In genomic region chr2:48420512-48421197, GRCh38 we compare ENCODE assay signal across 8 cellular contexts. TPM values are rescaled to one million over a fixed set of nuclear protein-coding genes. Genes with fewer than 3 reads are reported as not detected.
DNase-seq lines count a peak whose midpoint lies in the region; ATAC-seq and TF ChIP-seq lines count a peak whose summit lies in the region.

No MANE protein-coding gene starts in this region.

- no peak overlapping the region for H3K56ac ChIP-seq in H9 (ENCODE audit: insufficient read length, low read depth, low read length)

- H3T11ph ChIP-seq in H9 (ENCODE audit: low read length), result no peak overlapping the region

- no peak overlapping the region for H2BK120ac ChIP-seq in H9 (ENCODE audit: low read depth, low read length, poor library complexity, severe bottlenecking)

- no peak overlapping the region for H3K4ac ChIP-seq in H9 (ENCODE audit: low read depth, low read length)

- CTCF ChIA-PET in RWPE1 (lab: Yijun Ruan, JAX), result interaction anchor here (0.5 to 1.1 kb wide), 4 partner anchors 36 to 308 kb away, joined by 3 read pairs; no protein-coding TSS in a partner anchor

- no peaks in the 10 kb centered on the region for H3K23me2 ChIP-seq in H9 (ENCODE audit: insufficient read length, low read depth, low read length, poor library complexity, severe bottlenecking)

- H3K27me3 ChIP-seq in H9 (ENCODE audit: insufficient read depth, low read length) (no peaks in the 10 kb centered on the region), neural progenitor cell (peaks cover 4% of the 10 kb centered on the region)

- H3K9me3 Mint-ChIP-seq in H9 (no peaks in the 10 kb centered on the region), neural progenitor cell (no peaks in the 10 kb centered on the region)
- H3K9me3 Mint-ChIP-seq in activated T-helper 17 cell treated with anti-CD3 and anti-CD28 coated beads, Interleukin-2, amount 50 U/mL, for 72 hours, result no peaks in the 10 kb centered on the region
- no peaks in the 10 kb centered on the region for H3K9me3 Mint-ChIP-seq in stimulated activated naive CD8-positive, alpha-beta T cell treated with anti-CD3 and anti-CD28 coated beads, Interleukin-15, amount 100 ng/mL, for 72 hours

- H3K27ac Mint-ChIP-seq in H9 (no peak overlapping the region), neural progenitor cell (peak overlapping the region; percentile 23)
- H3K27ac Mint-ChIP-seq in activated T-helper 17 cell treated with anti-CD3 and anti-CD28 coated beads, Interleukin-2, amount 50 U/mL, for 72 hours, result peak overlapping the region; percentile 87
- peak overlapping the region in 1 of 2 donors; percentile 42 for H3K27ac Mint-ChIP-seq in stimulated activated naive CD8-positive, alpha-beta T cell treated with anti-CD3 and anti-CD28 coated beads, Interleukin-15, amount 100 ng/mL, for 72 hours

- no peak overlapping the region for H4K8ac ChIP-seq in H9 (replicated peaks; ENCODE audit: insufficient read length, low read depth, low read length)

- peak; percentile 98; the same call in 2 of the 3 replicates for TF ChIP-seq CTCF in H9 (conservative IDR thresholded peaks at IDR 0.05)
- TF ChIP-seq CTCF in RWPE1 (conservative IDR thresholded peaks at IDR 0.05; ENCODE audit: low read depth), result peak; percentile 95
- peak; percentile 99 for TF ChIP-seq CTCF in neural progenitor cell (IDR thresholded peaks at IDR 0.05)

- H3K79me2 ChIP-seq in H9 (ENCODE audit: insufficient read depth, low read length), result no peaks in the 10 kb centered on the region
- no peaks in the 10 kb centered on the region for H3K79me2 ChIP-seq in neural progenitor cell (ENCODE audit: low read depth)

- H3F3A ChIP-seq in neural progenitor cell (ENCODE audit: low read depth), result no peaks in the 10 kb centered on the region

- peak overlapping the region in 1 of 2 experiments; percentile 37; a peak in 1 of 5 replicates for H3K4me3 Mint-ChIP-seq in H9
- H3K4me3 Mint-ChIP-seq in activated T-helper 17 cell treated with anti-CD3 and anti-CD28 coated beads, Interleukin-2, amount 50 U/mL, for 72 hours, result peak overlapping the region; percentile 67
- H3K4me3 Mint-ChIP-seq in neural progenitor cell, result peak overlapping the region; percentile 74
- H3K4me3 Mint-ChIP-seq in stimulated activated naive CD8-positive, alpha-beta T cell treated with anti-CD3 and anti-CD28 coated beads, Interleukin-15, amount 100 ng/mL, for 72 hours, result peak overlapping the region; percentile 62 to 68

- peak; percentile 95 for ATAC-seq in activated T-helper 17 cell treated with anti-CD3 and anti-CD28 coated beads, Interleukin-2, amount 50 U/mL, for 72 hours (replicated peaks)
- peak; percentile 92 for ATAC-seq in stimulated activated naive CD8-positive, alpha-beta T cell treated with anti-CD3 and anti-CD28 coated beads, Interleukin-15, amount 100 ng/mL, for 72 hours

- H2AK5ac ChIP-seq in H9 (ENCODE audit: insufficient read length, low read length), result no peak overlapping the region

- no peak overlapping the region for H2BK20ac ChIP-seq in H9 (ENCODE audit: low read depth, low read length, poor library complexity, severe bottlenecking)

- H4K5ac ChIP-seq in H9 (ENCODE audit: insufficient read length, low read depth, low read length), result no peak overlapping the region

- H4K91ac ChIP-seq in H9 (ENCODE audit: insufficient read length, low read depth, low read length), result no peak overlapping the region

- peak overlapping the region; percentile 43 for H3K18ac ChIP-seq in H9 (ENCODE audit: insufficient read length, low read depth, low read length)

- no peak overlapping the region for H2BK5ac ChIP-seq in H9 (ENCODE audit: insufficient read length, low read length)

- WGBS in H9 (ENCODE audit: extremely low coverage, insufficient read length, low lambda C conversion rate), result no CpG with 5 or more reads among the region's 17 CpGs

- H3K4me1 ChIP-seq in H9 (ENCODE audit: insufficient read depth, low read length), result peaks cover 2% of the 10 kb centered on the region; the same call in 1 of the 2 replicates
- H3K4me1 ChIP-seq in neural progenitor cell, result peaks cover 10% of the 10 kb centered on the region

- no peak overlapping the region for H3K23ac ChIP-seq in H9 (ENCODE audit: insufficient read length, low read depth, low read length)

- H3K4me1 Mint-ChIP-seq in H9 (peaks cover 17% of the 10 kb centered on the region in 2 experiments), neural progenitor cell (peaks cover 33% of the 10 kb centered on the region)
- peaks cover 15% of the 10 kb centered on the region for H3K4me1 Mint-ChIP-seq in activated T-helper 17 cell treated with anti-CD3 and anti-CD28 coated beads, Interleukin-2, amount 50 U/mL, for 72 hours
- H3K4me1 Mint-ChIP-seq in stimulated activated naive CD8-positive, alpha-beta T cell treated with anti-CD3 and anti-CD28 coated beads, Interleukin-15, amount 100 ng/mL, for 72 hours, result peaks cover 50% of the 10 kb centered on the region

- H3K4me3 ChIP-seq in neural progenitor cell, result no peak overlapping the region

- no peak overlapping the region for H3K9ac ChIP-seq in H9 (ENCODE audit: extremely low read depth, insufficient read length, low read length)
- no peak overlapping the region for H3K9ac ChIP-seq in neural progenitor cell

- H3K4me2 ChIP-seq in H9 (ENCODE audit: insufficient read depth, insufficient read length, low read length) (no peak overlapping the region), neural progenitor cell (peak overlapping the region; percentile 17)

- H3K36me3 Mint-ChIP-seq in H9 (ENCODE audit: insufficient read depth in 1 of 3, low read depth in 3 of 3) (no peaks in the 10 kb centered on the region), neural progenitor cell (no peaks in the 10 kb centered on the region)
- H3K36me3 Mint-ChIP-seq in activated T-helper 17 cell treated with anti-CD3 and anti-CD28 coated beads, Interleukin-2, amount 50 U/mL, for 72 hours (ENCODE audit: low read depth), result peaks cover 5% of the 10 kb centered on the region

- POLR2A ChIA-PET in RWPE1 (lab: Yijun Ruan, JAX; ENCODE audit: low non-redundant PET), result no interaction called here

- H2BK15ac ChIP-seq in H9 (ENCODE audit: low read depth, low read length), result no peak overlapping the region

- H3K27ac ChIP-seq in H9 (ENCODE audit: insufficient read length, low read depth, low read length) (no peak overlapping the region), RWPE1 (peak overlapping the region; percentile 87), neural progenitor cell (no peak overlapping the region)

- H3K27me3 Mint-ChIP-seq in H9 (ENCODE audit: low read depth) (peaks cover 5% of the 10 kb centered on the region), neural progenitor cell (ENCODE audit: insufficient read depth, low read depth) (peaks cover 3% of the 10 kb centered on the region)
- no peaks in the 10 kb centered on the region for H3K27me3 Mint-ChIP-seq in activated T-helper 17 cell treated with anti-CD3 and anti-CD28 coated beads, Interleukin-2, amount 50 U/mL, for 72 hours
- no peaks in the 10 kb centered on the region for H3K27me3 Mint-ChIP-seq in stimulated activated naive CD8-positive, alpha-beta T cell treated with anti-CD3 and anti-CD28 coated beads, Interleukin-15, amount 100 ng/mL, for 72 hours

- peak overlapping the region; percentile 19; the same call in 1 of the 2 replicates for H3K14ac ChIP-seq in H9 (ENCODE audit: insufficient read depth, low read length)

- no peaks in the 10 kb centered on the region for H3K79me1 ChIP-seq in H9 (ENCODE audit: insufficient read depth, low read depth, low read length, poor library complexity, severe bottlenecking)

- no peak overlapping the region for H2BK12ac ChIP-seq in H9 (ENCODE audit: insufficient read length, low read depth, low read length)

- H4K20me1 ChIP-seq in H9 (ENCODE audit: control insufficient read depth, insufficient read depth, insufficient read length) (no peaks in the 10 kb centered on the region), neural progenitor cell (ENCODE audit: low read depth) (no peaks in the 10 kb centered on the region)

- no peaks in the 10 kb centered on the region for H3K36me3 ChIP-seq in neural progenitor cell

- H2AFZ ChIP-seq in H9 (ENCODE audit: low read length), result no peak overlapping the region
- H2AFZ ChIP-seq in neural progenitor cell (replicated peaks), result peak overlapping the region; percentile 70

- H3K9me3 ChIP-seq in H9 (ENCODE audit: control insufficient read depth, low read depth, low read length) (no peaks in the 10 kb centered on the region), neural progenitor cell (ENCODE audit: low read depth) (no peaks in the 10 kb centered on the region)

- DNase-seq in EH (ENCODE audit: low read depth), result peak; percentile 94
- peak; percentile 89 for DNase-seq in H9
- peak; percentile 94 for DNase-seq in M059J (ENCODE audit: low read depth)
- peak; percentile 88 for DNase-seq in RWPE1 (ENCODE audit: low spot score)
- DNase-seq in fibroblast of peridontal ligament (ENCODE audit: extremely low read depth), result peak; percentile 87
- DNase-seq in neural progenitor cell (ENCODE audit: low spot score), result peak; percentile 92
- DNase-seq in stimulated activated naive CD8-positive, alpha-beta T cell treated with anti-CD3 and anti-CD28 coated beads, Interleukin-15, amount 100 ng/mL, for 72 hours, result peak; percentile 91 to 92

RNA-seq across cellular contexts. Expression of gene PPP1R21, which starts 19.9 kb away (rescaled TPM):
- total RNA-seq in H9 (2021) (15.8 and 20.2 TPM in 2 replicates), neural progenitor cell (ENCODE audit: low replicate concordance) (14.1 and 29.1 TPM in 2 replicates)
- 4.8 and 12.0 TPM in 2 replicates for total RNA-seq in M059J (2014; rRNA removed; shearing (Covaris generic))
- 10 to 100 TPM; 25.6 to 39.6 TPM for total RNA-seq in activated T-helper 17 cell treated with anti-CD3 and anti-CD28 coated beads, Interleukin-2, amount 50 U/mL, for 72 hours

Comparison
In these comparisons a context has a peak if more than half of its experiments do, and no peak if none do; other contexts are left out.
1. H3K27ac Mint-ChIP-seq: peak in activated T-helper 17 cell treated with anti-CD3 and anti-CD28 coated beads, Interleukin-2, amount 50 U/mL, for 72 hours (single experiment) and neural progenitor cell (single experiment); none in H9 (0 of 3).
2. Peak in every context shown above with its lines, with median percentiles within 50 percentile points of each other: DNase-seq and CTCF ChIP-seq.